1 cellular context compared by ENCODE assay signal in genomic region chr12:94143444-94143843, GRCh38.
TF ChIP-seq lines count a peak whose summit lies in the region.

No MANE protein-coding gene starts in this region.

TF ChIP-seq in GM12878, 131 proteins besides CTCF, POLR2A, EP300 and RAD21 (continued from another document):
- TF ChIP-seq, protein P1, sequence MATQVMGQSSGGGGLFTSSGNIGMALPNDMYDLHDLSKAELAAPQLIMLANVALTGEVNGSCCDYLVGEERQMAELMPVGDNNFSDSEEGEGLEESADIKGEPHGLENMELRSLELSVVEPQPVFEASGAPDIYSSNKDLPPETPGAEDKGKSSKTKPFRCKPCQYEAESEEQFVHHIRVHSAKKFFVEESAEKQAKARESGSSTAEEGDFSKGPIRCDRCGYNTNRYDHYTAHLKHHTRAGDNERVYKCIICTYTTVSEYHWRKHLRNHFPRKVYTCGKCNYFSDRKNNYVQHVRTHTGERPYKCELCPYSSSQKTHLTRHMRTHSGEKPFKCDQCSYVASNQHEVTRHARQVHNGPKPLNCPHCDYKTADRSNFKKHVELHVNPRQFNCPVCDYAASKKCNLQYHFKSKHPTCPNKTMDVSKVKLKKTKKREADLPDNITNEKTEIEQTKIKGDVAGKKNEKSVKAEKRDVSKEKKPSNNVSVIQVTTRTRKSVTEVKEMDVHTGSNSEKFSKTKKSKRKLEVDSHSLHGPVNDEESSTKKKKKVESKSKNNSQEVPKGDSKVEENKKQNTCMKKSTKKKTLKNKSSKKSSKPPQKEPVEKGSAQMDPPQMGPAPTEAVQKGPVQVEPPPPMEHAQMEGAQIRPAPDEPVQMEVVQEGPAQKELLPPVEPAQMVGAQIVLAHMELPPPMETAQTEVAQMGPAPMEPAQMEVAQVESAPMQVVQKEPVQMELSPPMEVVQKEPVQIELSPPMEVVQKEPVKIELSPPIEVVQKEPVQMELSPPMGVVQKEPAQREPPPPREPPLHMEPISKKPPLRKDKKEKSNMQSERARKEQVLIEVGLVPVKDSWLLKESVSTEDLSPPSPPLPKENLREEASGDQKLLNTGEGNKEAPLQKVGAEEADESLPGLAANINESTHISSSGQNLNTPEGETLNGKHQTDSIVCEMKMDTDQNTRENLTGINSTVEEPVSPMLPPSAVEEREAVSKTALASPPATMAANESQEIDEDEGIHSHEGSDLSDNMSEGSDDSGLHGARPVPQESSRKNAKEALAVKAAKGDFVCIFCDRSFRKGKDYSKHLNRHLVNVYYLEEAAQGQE (IDR thresholded peaks at IDR 0.05; ENCODE audit: low read depth, low read length), result no peak
- no peak for TF ChIP-seq YBX1 (IDR thresholded peaks at IDR 0.05)
- no peak for TF ChIP-seq MYB (IDR thresholded peaks at IDR 0.05; ENCODE audit: borderline replicate concordance, low read depth, low read length)
